13 cellular contexts compared by ENCODE assay signal in genomic region chr16:73214825-73215481, GRCh38.
DNase-seq lines count a peak whose midpoint lies in the region; ATAC-seq, FAIRE-seq and TF ChIP-seq lines count a peak whose summit lies in the region.
"Had no signal": no experiment of that assay in that cellular context is flagged by ENCODE, and none has a peak within 500 bp of the region (broad histone marks: within the 10 kb centered on the region; RNA-seq: fewer than 3 reads in every experiment).

No MANE protein-coding gene starts in this region.

- CTCF ChIA-PET in A673 (lab: Charles Lee), result no interaction called here

- no peak for TF ChIP-seq POLR2A in GM12892 (IDR thresholded peaks at IDR 0.05; ENCODE audit: low read depth, low read length)

- H3K9me3 ChIP-seq in A673 (ENCODE audit: low read depth, low read length, poor library complexity, severe bottlenecking) (no peaks in the 10 kb centered on the region), mesenchymal stem cell (ENCODE audit: control insufficient read depth, low read length) (peaks cover 4% of the 10 kb centered on the region)
- H3K9me3 ChIP-seq: ovary had no signal

- peak overlapping the region; percentile 66 for H3K27ac ChIP-seq in A673 (ENCODE audit: low read depth, low read length, poor library complexity, severe bottlenecking)
- peak overlapping the region; percentile 73 for H3K27ac ChIP-seq in brain microvascular endothelial cell
- H3K27ac ChIP-seq in mesenchymal stem cell (ENCODE audit: low read length, poor library complexity, severe bottlenecking), result no peak overlapping the region
- H3K27ac ChIP-seq: ovary had no signal

- H3K4me3 ChIP-seq in A673 (ENCODE audit: low read depth, low read length, poor library complexity, severe bottlenecking) (no peak overlapping the region), brain microvascular endothelial cell (ENCODE audit: low read depth, low read length) (no peak overlapping the region), mesenchymal stem cell (ENCODE audit: insufficient read depth in 1 of 2, low read depth in 1 of 2, low read length in 2 of 2) (peak overlapping the region in 1 of 2 experiments; percentile 46)
- H3K4me3 ChIP-seq: ovary had no signal

- H4K8ac ChIP-seq in mesenchymal stem cell (ENCODE audit: low read length), result no peak overlapping the region

- no peak overlapping the region for H2BK12ac ChIP-seq in mesenchymal stem cell (ENCODE audit: low read length in 2 of 2)

- no peak overlapping the region for H3K4ac ChIP-seq in mesenchymal stem cell (ENCODE audit: low read depth in 1 of 2, low read length in 2 of 2)

- intact Hi-C loops in A673 (cut with micrococcal nuclease; ENCODE audit: unreplicated experiment), result no loop called here

- ATAC-seq in GM18498 (IDR thresholded peaks at IDR 0.05; ENCODE audit: unreplicated experiment), result no peak
- no peak for ATAC-seq in effector memory CD8-positive, alpha-beta T cell (replicated peaks)

- no peaks in the 10 kb centered on the region for H3K36me3 ChIP-seq in A673 (ENCODE audit: insufficient read depth, low read length, poor library complexity, severe bottlenecking)
- H3K36me3 ChIP-seq in brain microvascular endothelial cell (replicated peaks), result no peaks in the 10 kb centered on the region
- H3K36me3 ChIP-seq in mesenchymal stem cell (ENCODE audit: control insufficient read depth in 1 of 2, insufficient read depth in 2 of 2, low read depth in 1 of 2, low read length in 2 of 2), result no peaks in the 10 kb centered on the region
- H3K36me3 ChIP-seq: ovary had no signal

- no peak overlapping the region for H2BK15ac ChIP-seq in mesenchymal stem cell (ENCODE audit: low read depth, poor library complexity, severe bottlenecking)

- no peak overlapping the region for H2BK5ac ChIP-seq in mesenchymal stem cell (ENCODE audit: low read depth, low read length, poor library complexity, severe bottlenecking)

- H3K4me1 ChIP-seq in A673 (ENCODE audit: insufficient read depth, low read length, poor library complexity, severe bottlenecking) (peaks cover 24% of the 10 kb centered on the region), mesenchymal stem cell (ENCODE audit: control insufficient read depth, insufficient read depth, low read depth, low read length) (no peaks in the 10 kb centered on the region)

- POLR2A ChIA-PET in A673 (lab: Charles Lee; ENCODE audit: low non-redundant PET), result interaction anchor here (0.5 kb wide), 1 partner anchor 1150 kb away, joined by 4 read pairs; no protein-coding TSS in a partner anchor

- H3K4me2 ChIP-seq in mesenchymal stem cell (ENCODE audit: low read length, poor library complexity, severe bottlenecking), result no peak overlapping the region

- no peak overlapping the region for H3K27ac Mint-ChIP-seq in effector memory CD8-positive, alpha-beta T cell
- H3K27ac Mint-ChIP-seq: activated CD4-positive, alpha-beta memory T cell treated with anti-CD3 and anti-CD28 coated beads, Interleukin-2, amount 10 ng/mL, durations not matched to agents 7 days and 5 days had no signal

- no peak overlapping the region for H3K18ac ChIP-seq in mesenchymal stem cell (ENCODE audit: low read depth in 1 of 2, low read length in 2 of 2)

- no peak overlapping the region for H2AFZ ChIP-seq in mesenchymal stem cell (ENCODE audit: low read depth, low read length)

- TF ChIP-seq CTCF in A673 (conservative IDR thresholded peaks at IDR 0.05; ENCODE audit: low read depth, low read length) (no peak), brain microvascular endothelial cell (IDR thresholded peaks at IDR 0.05; ENCODE audit: low read depth, low read length, missing control alignments) (no peak)

- H4K91ac ChIP-seq in mesenchymal stem cell (ENCODE audit: low read length), result no peak overlapping the region

- H2AK5ac ChIP-seq in mesenchymal stem cell (ENCODE audit: low read length, severe bottlenecking), result no peak overlapping the region

- H3K36me3 Mint-ChIP-seq in effector memory CD8-positive, alpha-beta T cell (ENCODE audit: insufficient read depth), result no peaks in the 10 kb centered on the region

- H3K4me3 Mint-ChIP-seq in effector memory CD8-positive, alpha-beta T cell, result no peak overlapping the region
- H3K4me3 Mint-ChIP-seq: activated CD4-positive, alpha-beta memory T cell treated with anti-CD3 and anti-CD28 coated beads, Interleukin-2, amount 10 ng/mL, durations not matched to agents 7 days and 5 days had no signal

- in situ Hi-C loops in brain microvascular endothelial cell (cut with HindIII; ENCODE audit: low pct_ligation_motif_present, low sequenced_read_pairs), result loop anchor here (25.0 kb wide), 1 partner anchor 378 kb away; no protein-coding TSS in a partner anchor

- DNase-seq in A673 (ENCODE audit: low spot score), result peak; percentile 66
- peak; percentile 89 for DNase-seq in HS-5 (ENCODE audit: low read depth)
- peak; percentile 87 for DNase-seq in brain microvascular endothelial cell
- no peak for DNase-seq in mesenchymal stem cell
- no peak for DNase-seq in SW480 (ENCODE audit: low spot score)
- DNase-seq in GM12892 (ENCODE audit: insufficient read length), result no peak
- no peak for DNase-seq in effector memory CD8-positive, alpha-beta T cell
- DNase-seq: activated CD4-positive, alpha-beta memory T cell treated with anti-CD3 and anti-CD28 coated beads, Interleukin-2, amount 10 ng/mL, durations not matched to agents 7 days and 5 days; activated naive CD4-positive, alpha-beta T cell treated with Interleukin-2 at 50 U/mL for 16 hours; mammary epithelial cell; NK-92 treated with Interleukin-12 subunit alpha and Interleukin-12 subunit beta, amount 100 ng/mL, for 24 hours; ovary had no signal

- no peak overlapping the region for H3K14ac ChIP-seq in mesenchymal stem cell (ENCODE audit: low read length in 2 of 2)

- peak overlapping the region; percentile 79 for H3K9ac ChIP-seq in mesenchymal stem cell (ENCODE audit: low read length)

- peaks cover 0 to 2% of the 10 kb centered on the region in 2 donors for H3K9me3 Mint-ChIP-seq in effector memory CD8-positive, alpha-beta T cell

- H3K4me1 Mint-ChIP-seq in effector memory CD8-positive, alpha-beta T cell (ENCODE audit: low read depth in 2 of 2), result no peaks in the 10 kb centered on the region
- H3K4me1 Mint-ChIP-seq: activated CD4-positive, alpha-beta memory T cell treated with anti-CD3 and anti-CD28 coated beads, Interleukin-2, amount 10 ng/mL, durations not matched to agents 7 days and 5 days had no signal

- H3K23ac ChIP-seq in mesenchymal stem cell (ENCODE audit: low read length in 2 of 2), result no peak overlapping the region

- H2BK120ac ChIP-seq in mesenchymal stem cell (ENCODE audit: low read depth, low read length), result no peak overlapping the region

- no peaks in the 10 kb centered on the region for H3K79me1 ChIP-seq in mesenchymal stem cell (replicated peaks; ENCODE audit: low read length, poor library complexity, severe bottlenecking)

- FAIRE-seq in GM12892 (lab: Jason Lieb, UNC), result no peak

- H3K27me3 ChIP-seq in A673 (replicated peaks; ENCODE audit: insufficient read depth, low read depth, low read length, poor library complexity), result no peaks in the 10 kb centered on the region
- no peaks in the 10 kb centered on the region for H3K27me3 ChIP-seq in brain microvascular endothelial cell (replicated peaks)
- H3K27me3 ChIP-seq in mesenchymal stem cell (ENCODE audit: control insufficient read depth in 1 of 2, insufficient read depth in 1 of 2, low read length in 2 of 2), result no peaks in the 10 kb centered on the region
- H3K27me3 ChIP-seq: ovary had no signal

- H3K27me3 Mint-ChIP-seq in effector memory CD8-positive, alpha-beta T cell, result no peaks in the 10 kb centered on the region
- H3K27me3 Mint-ChIP-seq: activated CD4-positive, alpha-beta memory T cell treated with anti-CD3 and anti-CD28 coated beads, Interleukin-2, amount 10 ng/mL, durations not matched to agents 7 days and 5 days had no signal

- BruUV-seq in A673 (replicated peaks; lab: Mats Ljungman, UMichigan), result no TSS peak

- WGBS in mesenchymal stem cell, result 60% methylated on average over 1 of the region's 2 CpGs

Comparison
In these comparisons a context has a peak if more than half of its experiments do, and no peak if none do; other contexts are left out.
1. DNase-seq: peak in A673 (single experiment), HS-5 (single experiment) and brain microvascular endothelial cell (single experiment); none in mesenchymal stem cell (single experiment), SW480 (single experiment), GM12892 (single experiment) and effector memory CD8-positive, alpha-beta T cell (0 of 3).